In genomic region chr6:30691208-30691872, GRCh38 we compare ENCODE assay signal across 1 cellular context.
TF ChIP-seq lines count a peak whose summit lies in the region.

No MANE protein-coding gene starts in this region.

TF ChIP-seq in endothelial cell of umbilical vein, 7 proteins besides CTCF, POLR2A, EP300 and RAD21 (continued from another document):
- no peak for TF ChIP-seq GATA2 (IDR thresholded peaks at IDR 0.05; ENCODE audit: insufficient read depth, insufficient read length, low read depth, low read length)
- TF ChIP-seq MYC (IDR thresholded peaks at IDR 0.05; ENCODE audit: low read depth, low read length) = no peak
